13 cellular contexts compared by ENCODE assay signal in the genomic region with DNA sequence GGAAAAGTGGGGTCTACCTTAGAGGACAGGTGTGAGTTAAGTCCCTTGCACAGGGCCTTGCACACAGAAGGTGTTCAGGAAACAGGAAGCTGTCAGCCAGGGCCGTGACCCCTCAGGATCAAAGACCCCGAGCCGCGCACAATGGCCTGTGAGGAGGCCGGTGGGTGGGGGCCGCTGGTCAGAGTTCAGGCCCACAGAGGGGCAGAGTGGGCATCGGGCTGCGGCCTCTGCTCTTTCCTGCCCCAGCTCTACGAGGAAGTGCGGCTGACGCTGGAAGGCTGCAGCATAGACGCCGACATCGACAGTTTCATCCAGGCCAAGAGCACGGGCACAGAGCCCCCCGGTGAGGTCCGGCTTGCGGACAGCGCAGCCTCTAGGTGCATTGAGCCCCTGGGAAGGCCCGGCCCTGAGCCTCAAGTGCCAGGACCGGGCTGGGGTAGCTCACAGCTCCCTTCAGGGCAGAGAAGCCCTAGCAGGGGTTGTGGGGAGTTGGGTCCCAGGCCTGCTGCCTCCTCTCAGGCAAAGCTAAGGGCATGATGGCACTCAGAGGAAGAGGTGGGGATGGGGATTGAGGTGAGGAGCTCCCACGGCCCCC. TPM values are rescaled to one million over a fixed set of nuclear protein-coding genes. Genes with fewer than 3 reads are reported as not detected.
DNase-seq lines count a peak whose midpoint lies in the region; ATAC-seq and TF ChIP-seq lines count a peak whose summit lies in the region.
"Had no signal": no experiment of that assay in that cellular context is flagged by ENCODE, and none has a peak within 500 bp of the region (broad histone marks: within the 10 kb centered on the region; RNA-seq: fewer than 3 reads in every experiment).

No MANE protein-coding gene starts in this region.

- no peaks in the 10 kb centered on the region for H3K27me3 ChIP-seq in right cardiac atrium (ENCODE audit: control insufficient read depth, insufficient read depth)
- no peaks in the 10 kb centered on the region for H3K27me3 ChIP-seq in spleen (replicated peaks in 1 of 7)
- H3K27me3 ChIP-seq: brain microvascular endothelial cell, thyroid gland had no signal

- ATAC-seq in T-helper 17 cell (no peak), right cardiac atrium (no peak), GM18519 (IDR thresholded peaks at IDR 0.05; ENCODE audit: low FRiP score, unreplicated experiment) (no peak), GM19467 (IDR thresholded peaks at IDR 0.05; ENCODE audit: unreplicated experiment) (no peak)

- TF ChIP-seq CTCF in Calu3 (IDR thresholded peaks at IDR 0.05; ENCODE audit: unreplicated experiment), result no peak
- TF ChIP-seq CTCF in spleen (IDR thresholded peaks at IDR 0.05 in 8 of 11, conservative IDR thresholded peaks at IDR 0.05 in 3 of 11), result no peak

- H3K27ac Mint-ChIP-seq in Calu3 (ENCODE audit: unreplicated experiment) (peak overlapping the region; percentile 13), T-helper 17 cell (peak overlapping the region; percentile 45)

- peaks cover 14% of the 10 kb centered on the region for H3K4me1 Mint-ChIP-seq in Calu3 (ENCODE audit: low read depth, unreplicated experiment)
- H3K4me1 Mint-ChIP-seq in T-helper 17 cell, result peaks cover 16% of the 10 kb centered on the region

- peaks cover 3 to 100% (median 73%) of the 10 kb centered on the region in 6 donors for H3K36me3 ChIP-seq in spleen
- H3K36me3 ChIP-seq: brain microvascular endothelial cell, thyroid gland had no signal

- H3K4me3 Mint-ChIP-seq in Calu3 (ENCODE audit: low read depth, unreplicated experiment), result no peak overlapping the region
- no peak overlapping the region for H3K4me3 Mint-ChIP-seq in T-helper 17 cell

- BruUV-seq in Calu3 (replicated peaks; lab: Mats Ljungman, UMichigan), result no TSS peak

- no peak for TF ChIP-seq POLR2A in spleen (IDR thresholded peaks at IDR 0.05)

- H3K9me3 ChIP-seq in T-helper 17 cell (ENCODE audit: control insufficient read depth, low read length, poor library complexity, severe bottlenecking), result no peaks in the 10 kb centered on the region
- no peaks in the 10 kb centered on the region for H3K9me3 ChIP-seq in right cardiac atrium (ENCODE audit: control insufficient read depth, low read length)
- H3K9me3 ChIP-seq in spleen, result no peaks in the 10 kb centered on the region
- H3K9me3 ChIP-seq: thyroid gland had no signal

- H3K27ac ChIP-seq in right cardiac atrium (ENCODE audit: low read length), result no peak overlapping the region
- peak overlapping the region in 2 of 8 donors; percentile 50 to 52 for H3K27ac ChIP-seq in spleen
- H3K27ac ChIP-seq: brain microvascular endothelial cell, epithelial cell of prostate, thyroid gland had no signal

- H3K4me1 ChIP-seq in right cardiac atrium (ENCODE audit: control insufficient read depth, insufficient read depth, low read length) (no peaks in the 10 kb centered on the region), spleen (peaks cover 0 to 69% (median 41%) of the 10 kb centered on the region in 6 donors)

- peaks cover 62% of the 10 kb centered on the region for H3K36me3 Mint-ChIP-seq in Calu3 (ENCODE audit: insufficient read depth, unreplicated experiment)
- H3K36me3 Mint-ChIP-seq in T-helper 17 cell (ENCODE audit: low read depth), result peaks cover 7% of the 10 kb centered on the region

- intact Hi-C loops in Calu3 (cut with micrococcal nuclease; ENCODE audit: unreplicated experiment), result no loop called here
- intact Hi-C loops in right cardiac atrium (cut with DNase I), result no loop called here
- intact Hi-C loops in spleen (cut with DNase I; ENCODE audit: low total_unique reads), result no loop called here

- no peaks in the 10 kb centered on the region for H3K9me3 Mint-ChIP-seq in Calu3 (ENCODE audit: low read depth, unreplicated experiment)

- CTCF ChIA-PET in Calu3 (lab: Charles Lee), result interaction anchor here (0.9 kb wide), 1 partner anchor 36 kb away, joined by 3 read pairs; no protein-coding TSS in a partner anchor

- 72% methylated on average over 22 of the region's 22 CpGs for WGBS in right cardiac atrium
- WGBS in spleen, 5 donors, result 70 to 81% (median 78%) methylated on average over 14 to 22 of the region's 22 CpGs

- H3K4me3 ChIP-seq in right cardiac atrium (ENCODE audit: low read length), result no peak overlapping the region
- H3K4me3 ChIP-seq in spleen, result no peak overlapping the region
- H3K4me3 ChIP-seq: GM12878, thyroid gland had no signal

- peaks cover 12% of the 10 kb centered on the region for H3K27me3 Mint-ChIP-seq in Calu3 (ENCODE audit: unreplicated experiment)
- no peaks in the 10 kb centered on the region for H3K27me3 Mint-ChIP-seq in T-helper 17 cell

- no peak for DNase-seq in Calu3
- peak in 2 of 3 donors; percentile 3 to 7 for DNase-seq in T-helper 17 cell
- peak in 2 of 3 donors; percentile 31 to 45 for DNase-seq in right cardiac atrium
- peak; percentile 71 for DNase-seq in spleen
- no peak for DNase-seq in hepatic stellate cell (ENCODE audit: low spot score)
- no peak for DNase-seq in NCI-H82 (lab: John Stamatoyannopoulos, UW)
- DNase-seq: brain microvascular endothelial cell, DMS79, thyroid gland had no signal

RNA-seq across cellular contexts. Expression of a gene that starts 37.2 kb away (rescaled TPM):
- total RNA-seq in Calu3 (2022) (not detected in 2 replicates), T-helper 17 cell (100 to 1,000 TPM; 115 to 129 TPM), right cardiac atrium (1 to 10 TPM; 2.9 to 6.0 (median 5.5) TPM), spleen (100 to 1,000 TPM in 1 of 7 donors, 10 to 100 TPM in 6; 62.0 to 130 (median 82.6) TPM)
- polyA plus RNA-seq in right cardiac atrium (1.9 TPM), spleen (100 to 1,000 TPM in 2 of 3 donors, 10 to 100 TPM in 1; 31.1 to 150 (median 115) TPM)

RNA-seq across cellular contexts. Expression of a gene that starts 38.8 kb away (rescaled TPM):
- total RNA-seq in Calu3 (2022) (404 and 463 TPM in 2 replicates), T-helper 17 cell (10 to 100 TPM; 10.6 to 11.0 TPM), right cardiac atrium (100 to 1,000 TPM; 124 to 135 (median 127) TPM), spleen (100 to 1,000 TPM in 6 of 7 donors, 10 to 100 TPM in 1; 98.5 to 276 (median 124) TPM)
- polyA plus RNA-seq in right cardiac atrium (129 TPM), spleen (100 to 1,000 TPM; 117 to 160 (median 158) TPM)

Comparison
In these comparisons a context has a peak if more than half of its experiments do, and no peak if none do; other contexts are left out.
1. DNase-seq: peak in T-helper 17 cell (2 of 3), right cardiac atrium (2 of 3) and spleen (single experiment); none in Calu3 (single experiment), hepatic stellate cell (single experiment) and NCI-H82 (single experiment).
2. RNA of a gene that starts 37.2 kb away (total RNA-seq): 115 to 129 TPM in T-helper 17 cell and 62.0 to 130 TPM in spleen; 2.9 to 6.0 TPM in right cardiac atrium and not detected in Calu3; every median in the first group is over 4 times any median in the second.
3. RNA of a gene that starts 38.8 kb away (total RNA-seq): 404 to 463 TPM in Calu3, 124 to 135 TPM in right cardiac atrium and 98.5 to 276 TPM in spleen; 10.6 to 11.0 TPM in T-helper 17 cell; every median in the first group is over 4 times any median in the second.